In genomic region chrX:133544778-133545177, GRCh38 we compare ENCODE assay signal across 16 cellular contexts.
DNase-seq lines count a peak whose midpoint lies in the region; ATAC-seq and TF ChIP-seq lines count a peak whose summit lies in the region.
"Had no signal": no experiment of that assay in that cellular context is flagged by ENCODE, and none has a peak within 500 bp of the region (broad histone marks: within the 10 kb centered on the region; RNA-seq: fewer than 3 reads in every experiment).

No MANE protein-coding gene starts in this region.

- H3K27me3 Mint-ChIP-seq in type B pancreatic cell = no peaks in the 10 kb centered on the region
- H3K27me3 Mint-ChIP-seq in activated T-cell treated with anti-CD3 and anti-CD28 coated beads, Interleukin-2, amount 50 U/mL, for 72 hours (ENCODE audit: low read depth) = peaks cover 18% of the 10 kb centered on the region

- POLR2A ChIA-PET in HCT116 (lab: Charles Lee) = no interaction called here

- no peak overlapping the region for H3K4me3 Mint-ChIP-seq in type B pancreatic cell
- no peak overlapping the region for H3K4me3 Mint-ChIP-seq in activated T-cell treated with anti-CD3 and anti-CD28 coated beads, Interleukin-2, amount 50 U/mL, for 72 hours
- H3K4me3 Mint-ChIP-seq: CD8-positive, alpha-beta memory T cell had no signal

- RAD21 ChIA-PET in HCT116 (lab: Charles Lee; ENCODE audit: low non-redundant PET in 1 of 2, low total read pairs in 2 of 2, uncharacterized antibody in 2 of 2, unreplicated experiment in 2 of 2) = no interaction called here

- BruUV-seq in HCT116 (replicated peaks; lab: Mats Ljungman, UMichigan) = no TSS peak

- DNase-seq in HCT116 (ENCODE audit: low read depth, low spot score) = no peak
- no peak for DNase-seq in RWPE2 (ENCODE audit: low spot score)
- peak in 1 of 2 donors; percentile 11 for DNase-seq in foreskin keratinocyte
- no peak for DNase-seq in type B pancreatic cell (ENCODE audit: extremely low spot score, unreplicated experiment)
- no peak for DNase-seq in activated T-cell treated with anti-CD3 and anti-CD28 coated beads, Interleukin-2, amount 50 U/mL, for 72 hours
- DNase-seq: BE2C; CD8-positive, alpha-beta memory T cell; GF-D8; NCI-H1436; NCI-H2081; NCI-H2227 treated with DMSO at 0.1 percent for 48 hours; NCI-H526 treated with DMSO at 0.1 percent for 48 hours; NK-92 treated with Interleukin-12 subunit alpha and Interleukin-12 subunit beta, amount 100 ng/mL, for 24 hours; OCI-M1 had no signal

- H3K9me3 ChIP-seq in HCT116 (ENCODE audit: control insufficient read depth in 1 of 2, insufficient read depth in 1 of 2, low read depth in 1 of 2, low read length in 2 of 2) (no peaks in the 10 kb centered on the region), RWPE2 (ENCODE audit: severe bottlenecking) (no peaks in the 10 kb centered on the region)
- H3K9me3 ChIP-seq: BE2C had no signal

- no peak overlapping the region for H3K9ac ChIP-seq in HCT116 (ENCODE audit: low read length)

- H3K27me3 ChIP-seq in HCT116 (ENCODE audit: insufficient read depth, low read length) (no peaks in the 10 kb centered on the region), RWPE2 (ENCODE audit: insufficient read depth, poor library complexity, severe bottlenecking) (no peaks in the 10 kb centered on the region), foreskin keratinocyte (no peaks in the 10 kb centered on the region)
- H3K27me3 ChIP-seq: BE2C had no signal

- no peak overlapping the region for H3K4me3 ChIP-seq in HCT116 (replicated peaks in 1 of 2; ENCODE audit: low read depth in 1 of 2, low read length in 2 of 2)
- no peak overlapping the region for H3K4me3 ChIP-seq in RWPE2 (ENCODE audit: severe bottlenecking)

- H3K9me2 ChIP-seq in HCT116 (ENCODE audit: insufficient read depth) = no peaks in the 10 kb centered on the region

- H3K36me3 ChIP-seq in HCT116 (ENCODE audit: control insufficient read depth in 1 of 2, insufficient read depth in 2 of 2, low read length in 2 of 2) (no peaks in the 10 kb centered on the region), RWPE2 (ENCODE audit: low read depth) (no peaks in the 10 kb centered on the region)
- H3K36me3 ChIP-seq: BE2C had no signal

- no peak overlapping the region for H3K27ac ChIP-seq in HCT116 (ENCODE audit: low read depth, low read length)
- H3K27ac ChIP-seq in RWPE2 (ENCODE audit: poor library complexity, severe bottlenecking) = peak overlapping the region; percentile 51
- peak overlapping the region; percentile 59 for H3K27ac ChIP-seq in foreskin keratinocyte

- no peak for TF ChIP-seq RAD21 in HCT116 (IDR thresholded peaks at IDR 0.05; ENCODE audit: low read depth)

- H3K79me2 ChIP-seq in HCT116 (ENCODE audit: insufficient read depth, low read length) = no peaks in the 10 kb centered on the region

- H3K9me3 Mint-ChIP-seq in type B pancreatic cell = peaks cover 9% of the 10 kb centered on the region
- H3K9me3 Mint-ChIP-seq in activated T-cell treated with anti-CD3 and anti-CD28 coated beads, Interleukin-2, amount 50 U/mL, for 72 hours = no peaks in the 10 kb centered on the region

- H2AFZ ChIP-seq in HCT116 (ENCODE audit: low read depth, low read length, poor library complexity, severe bottlenecking) = no peak overlapping the region

- intact Hi-C loops in HCT116 (cut with micrococcal nuclease) = no loop called here

- H3K36me3 Mint-ChIP-seq in type B pancreatic cell = peaks cover 29% of the 10 kb centered on the region
- no peaks in the 10 kb centered on the region for H3K36me3 Mint-ChIP-seq in activated T-cell treated with anti-CD3 and anti-CD28 coated beads, Interleukin-2, amount 50 U/mL, for 72 hours (ENCODE audit: insufficient read depth in 2 of 2)
- H3K36me3 Mint-ChIP-seq: CD8-positive, alpha-beta memory T cell had no signal

- peaks cover 17% of the 10 kb centered on the region for H3K4me1 Mint-ChIP-seq in type B pancreatic cell (ENCODE audit: unreplicated experiment)
- H3K4me1 Mint-ChIP-seq in activated T-cell treated with anti-CD3 and anti-CD28 coated beads, Interleukin-2, amount 50 U/mL, for 72 hours (ENCODE audit: low read depth) = no peaks in the 10 kb centered on the region
- H3K4me1 Mint-ChIP-seq: CD8-positive, alpha-beta memory T cell had no signal

- H3K4me1 ChIP-seq in HCT116 (ENCODE audit: control insufficient read depth in 1 of 2, insufficient read depth in 2 of 2, low read length in 2 of 2) (peaks cover 3 to 15% of the 10 kb centered on the region in 2 experiments), RWPE2 (ENCODE audit: insufficient read depth, poor library complexity, severe bottlenecking) (peaks cover 9% of the 10 kb centered on the region), foreskin keratinocyte (no peaks in the 10 kb centered on the region)
- H3K4me1 ChIP-seq: BE2C had no signal

- TF ChIP-seq CTCF in HCT116 (IDR thresholded peaks at IDR 0.05 in 2 of 3, conservative IDR thresholded peaks at IDR 0.05 in 1 of 3; ENCODE audit: borderline replicate concordance in 1 of 3, insufficient read depth in 1 of 3, low read depth in 2 of 3, low read length in 2 of 3) (no peak), RWPE2 (IDR thresholded peaks at IDR 0.05; ENCODE audit: poor library complexity, severe bottlenecking) (no peak), foreskin keratinocyte (conservative IDR thresholded peaks at IDR 0.05) (no peak), type B pancreatic cell (conservative IDR thresholded peaks at IDR 0.05) (no peak)

- peak overlapping the region; percentile 46; the same call in 1 of the 2 replicates for H3K4me2 ChIP-seq in HCT116 (ENCODE audit: low read length)

- CTCF ChIA-PET in HCT116 (lab: Charles Lee) = no interaction called here

- H3K27ac Mint-ChIP-seq in type B pancreatic cell = peak overlapping the region; percentile 96
- no peak overlapping the region for H3K27ac Mint-ChIP-seq in activated T-cell treated with anti-CD3 and anti-CD28 coated beads, Interleukin-2, amount 50 U/mL, for 72 hours
- H3K27ac Mint-ChIP-seq: CD8-positive, alpha-beta memory T cell had no signal

- no peaks in the 10 kb centered on the region for H4K20me1 ChIP-seq in HCT116 (ENCODE audit: insufficient read depth)

- ATAC-seq in HCT116 (no peak), RWPE2 (ENCODE audit: low read depth) (no peak), foreskin keratinocyte (no peak), GM21515 (IDR thresholded peaks at IDR 0.05; ENCODE audit: unreplicated experiment) (no peak), HG02610 (IDR thresholded peaks at IDR 0.05; ENCODE audit: unreplicated experiment) (no peak)
- no peak for ATAC-seq in activated T-cell treated with anti-CD3 and anti-CD28 coated beads, Interleukin-2, amount 50 U/mL, for 72 hours (replicated peaks in 1 of 2)

- no peak for TF ChIP-seq POLR2A in HCT116 (IDR thresholded peaks at IDR 0.05; ENCODE audit: borderline replicate concordance, extremely low read depth, insufficient read depth, insufficient read length)

TF ChIP-seq in HCT116, 20 proteins besides CTCF, POLR2A, EP300 and RAD21 (continues in another document):
- TF ChIP-seq ZNF274 (IDR thresholded peaks at IDR 0.05; ENCODE audit: low read depth, low read length) = no peak
- TF ChIP-seq SP1 (IDR thresholded peaks at IDR 0.05; ENCODE audit: low read depth) = no peak
- no peak for TF ChIP-seq TCF7L2 (IDR thresholded peaks at IDR 0.05; ENCODE audit: borderline replicate concordance, extremely low read depth, insufficient read depth, insufficient read length)
- TF ChIP-seq, protein P1, sequence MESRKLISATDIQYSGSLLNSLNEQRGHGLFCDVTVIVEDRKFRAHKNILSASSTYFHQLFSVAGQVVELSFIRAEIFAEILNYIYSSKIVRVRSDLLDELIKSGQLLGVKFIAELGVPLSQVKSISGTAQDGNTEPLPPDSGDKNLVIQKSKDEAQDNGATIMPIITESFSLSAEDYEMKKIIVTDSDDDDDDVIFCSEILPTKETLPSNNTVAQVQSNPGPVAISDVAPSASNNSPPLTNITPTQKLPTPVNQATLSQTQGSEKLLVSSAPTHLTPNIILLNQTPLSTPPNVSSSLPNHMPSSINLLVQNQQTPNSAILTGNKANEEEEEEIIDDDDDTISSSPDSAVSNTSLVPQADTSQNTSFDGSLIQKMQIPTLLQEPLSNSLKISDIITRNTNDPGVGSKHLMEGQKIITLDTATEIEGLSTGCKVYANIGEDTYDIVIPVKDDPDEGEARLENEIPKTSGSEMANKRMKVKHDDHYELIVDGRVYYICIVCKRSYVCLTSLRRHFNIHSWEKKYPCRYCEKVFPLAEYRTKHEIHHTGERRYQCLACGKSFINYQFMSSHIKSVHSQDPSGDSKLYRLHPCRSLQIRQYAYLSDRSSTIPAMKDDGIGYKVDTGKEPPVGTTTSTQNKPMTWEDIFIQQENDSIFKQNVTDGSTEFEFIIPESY (IDR thresholded peaks at IDR 0.05; ENCODE audit: extremely low read depth, insufficient replicate concordance, low read length) = no peak
- TF ChIP-seq ZFX (IDR thresholded peaks at IDR 0.05) = no peak
- no peak for TF ChIP-seq CEBPB (IDR thresholded peaks at IDR 0.05; ENCODE audit: low read depth)
- TF ChIP-seq YY1 (IDR thresholded peaks at IDR 0.05; ENCODE audit: extremely low read depth, insufficient replicate concordance, low read depth, low read length) = no peak
- no peak for TF ChIP-seq ATF3 (IDR thresholded peaks at IDR 0.05)
- TF ChIP-seq EZH2phosphoT487 (IDR thresholded peaks at IDR 0.05; ENCODE audit: borderline replicate concordance) = no peak
